Comparison of ENCODE assay signal across 17 cellular contexts in the genomic region with DNA sequence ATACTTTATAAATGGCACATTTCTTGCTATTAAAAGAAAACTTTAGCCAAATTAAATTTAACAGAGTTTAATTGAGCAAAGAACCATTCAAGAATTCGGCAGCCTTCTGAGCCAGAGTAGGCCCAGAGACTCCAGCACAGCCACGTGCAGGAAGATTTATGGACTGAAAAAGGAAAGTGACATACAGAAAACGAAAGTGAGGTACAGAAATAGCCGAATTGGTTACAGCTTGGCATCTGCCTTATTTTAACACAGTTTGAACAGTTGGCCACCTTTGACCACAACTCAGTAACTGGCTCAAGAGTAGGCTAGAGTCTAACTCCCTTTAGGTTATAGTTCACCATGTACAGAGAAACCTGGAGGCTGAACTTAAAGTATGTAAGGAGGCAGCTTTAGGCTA. TPM values are rescaled to one million over a fixed set of nuclear protein-coding genes. Genes with fewer than 3 reads are reported as not detected.
DNase-seq lines count a peak whose midpoint lies in the region; ATAC-seq, FAIRE-seq and TF ChIP-seq lines count a peak whose summit lies in the region.
"Had no signal": no experiment of that assay in that cellular context is flagged by ENCODE, and none has a peak within 500 bp of the region (broad histone marks: within the 10 kb centered on the region; RNA-seq: fewer than 3 reads in every experiment).

No MANE protein-coding gene starts in this region.

- H3K36me3 ChIP-seq in OCI-LY7 (ENCODE audit: insufficient read depth, low read length) (peaks cover 28% of the 10 kb centered on the region), left ventricle myocardium inferior (peaks cover 31% of the 10 kb centered on the region)

- H3K4me1 ChIP-seq in OCI-LY7 (ENCODE audit: insufficient read depth, low read length, poor library complexity, severe bottlenecking) (peaks cover 7% of the 10 kb centered on the region), left ventricle myocardium inferior (no peaks in the 10 kb centered on the region)
- H3K4me1 ChIP-seq: spleen, suprapubic skin had no signal

- peaks cover 59% of the 10 kb centered on the region for H3K36me3 Mint-ChIP-seq in activated T-helper 17 cell treated with anti-CD3 and anti-CD28 coated beads, Interleukin-2, amount 50 U/mL, for 72 hours (ENCODE audit: low read depth)

- no peak overlapping the region for H3K4me3 Mint-ChIP-seq in activated T-helper 17 cell treated with anti-CD3 and anti-CD28 coated beads, Interleukin-2, amount 50 U/mL, for 72 hours
- H3K4me3 Mint-ChIP-seq: activated CD8-positive, alpha-beta memory T cell treated with anti-CD3 and anti-CD28 coated beads, Interleukin-2, amount 10 ng/mL, durations not matched to agents 7 days and 5 days; activated naive CD4-positive, alpha-beta T cell treated with anti-CD3 and anti-CD28 coated beads, Interleukin-2, amount 10 ng/mL, durations not matched to agents 7 days and 5 days had no signal

- H3K9me2 ChIP-seq in OCI-LY7 (ENCODE audit: insufficient read depth, low read length), result no peaks in the 10 kb centered on the region

- H3K4me3 ChIP-seq in OCI-LY7 (ENCODE audit: low read depth, low read length, poor library complexity, severe bottlenecking) (no peak overlapping the region), left ventricle myocardium inferior (no peak overlapping the region)
- H3K4me3 ChIP-seq: spleen, suprapubic skin had no signal

- no peak for TF ChIP-seq CTCF in OCI-LY7 (conservative IDR thresholded peaks at IDR 0.05; ENCODE audit: low read length)
- TF ChIP-seq CTCF in left ventricle myocardium inferior (IDR thresholded peaks at IDR 0.05; ENCODE audit: borderline replicate concordance), result no peak

- H3K9me3 Mint-ChIP-seq in activated T-helper 17 cell treated with anti-CD3 and anti-CD28 coated beads, Interleukin-2, amount 50 U/mL, for 72 hours, result peaks cover 25% of the 10 kb centered on the region

- no peaks in the 10 kb centered on the region for H3K79me2 ChIP-seq in OCI-LY7 (ENCODE audit: insufficient read depth, low read depth, low read length)

- H3K4me1 Mint-ChIP-seq in activated T-helper 17 cell treated with anti-CD3 and anti-CD28 coated beads, Interleukin-2, amount 50 U/mL, for 72 hours, result no peaks in the 10 kb centered on the region
- H3K4me1 Mint-ChIP-seq: activated CD8-positive, alpha-beta memory T cell treated with anti-CD3 and anti-CD28 coated beads, Interleukin-2, amount 10 ng/mL, durations not matched to agents 7 days and 5 days had no signal

- no peak overlapping the region for H3K4me2 ChIP-seq in OCI-LY7 (ENCODE audit: low read length)

- no peaks in the 10 kb centered on the region for H3K27me3 ChIP-seq in left ventricle myocardium inferior (ENCODE audit: low read depth)
- H3K27me3 ChIP-seq: spleen, suprapubic skin had no signal

- peak; percentile 94 for FAIRE-seq in GM19239 (lab: Jason Lieb, UNC)
- FAIRE-seq: bronchial epithelial cell had no signal

- peak; percentile 60 for ATAC-seq in HG03066 (IDR thresholded peaks at IDR 0.05; ENCODE audit: low read depth, unreplicated experiment)
- ATAC-seq in activated T-helper 17 cell treated with anti-CD3 and anti-CD28 coated beads, Interleukin-2, amount 50 U/mL, for 72 hours (replicated peaks), result no peak
- ATAC-seq: activated CD8-positive, alpha-beta memory T cell treated with anti-CD3 and anti-CD28 coated beads, Interleukin-2, amount 10 ng/mL, durations not matched to agents 7 days and 5 days had no signal

- no peak overlapping the region for H3K27ac ChIP-seq in OCI-LY7 (ENCODE audit: low read depth, low read length, poor library complexity, severe bottlenecking)
- no peak overlapping the region for H3K27ac ChIP-seq in left ventricle myocardium inferior (replicated peaks)
- H3K27ac ChIP-seq: spleen, suprapubic skin, VCaP had no signal

- no peak overlapping the region for H2AFZ ChIP-seq in OCI-LY7 (ENCODE audit: low read length)

- DNase-seq in EL, result peak; percentile 20
- no peak for DNase-seq in GM19239 (ENCODE audit: insufficient read length, low spot score)
- peak; percentile 6 for DNase-seq in OCI-LY7 (ENCODE audit: low spot score)
- no peak for DNase-seq in ecto neural progenitor cell (ENCODE audit: low spot score)
- DNase-seq in NCI-H226, result no peak
- DNase-seq in left ventricle myocardium inferior, result no peak
- DNase-seq: ACHN; activated CD8-positive, alpha-beta memory T cell treated with anti-CD3 and anti-CD28 coated beads, Interleukin-2, amount 10 ng/mL, durations not matched to agents 7 days and 5 days; activated naive CD4-positive, alpha-beta T cell treated with anti-CD3 and anti-CD28 coated beads, Interleukin-2, amount 10 ng/mL, durations not matched to agents 7 days and 5 days; effector CD8-positive, alpha-beta T cell; HCEC 1CT; spleen had no signal

- no peaks in the 10 kb centered on the region for H4K20me1 ChIP-seq in OCI-LY7 (ENCODE audit: insufficient read depth, low read length)

- POLR2A ChIA-PET in OCI-LY7 (lab: Charles Lee), result interaction anchor here (0.6 kb wide), 1 partner anchor 92 kb away, joined by 4 read pairs; no protein-coding TSS in a partner anchor

- no TSS peak for BruUV-seq in OCI-LY7 (replicated peaks; lab: Mats Ljungman, UMichigan)

- H3K27ac Mint-ChIP-seq in activated T-helper 17 cell treated with anti-CD3 and anti-CD28 coated beads, Interleukin-2, amount 50 U/mL, for 72 hours, result no peak overlapping the region
- H3K27ac Mint-ChIP-seq: activated CD8-positive, alpha-beta memory T cell treated with anti-CD3 and anti-CD28 coated beads, Interleukin-2, amount 10 ng/mL, durations not matched to agents 7 days and 5 days; activated naive CD4-positive, alpha-beta T cell treated with anti-CD3 and anti-CD28 coated beads, Interleukin-2, amount 10 ng/mL, durations not matched to agents 7 days and 5 days had no signal

- H3K9me3 ChIP-seq in OCI-LY7 (ENCODE audit: low read length), result no peaks in the 10 kb centered on the region; the same call in 1 of the 2 replicates
- peaks cover 7% of the 10 kb centered on the region for H3K9me3 ChIP-seq in left ventricle myocardium inferior (replicated peaks)
- H3K9me3 ChIP-seq: suprapubic skin had no signal

- no peaks in the 10 kb centered on the region for H3K27me3 Mint-ChIP-seq in activated T-helper 17 cell treated with anti-CD3 and anti-CD28 coated beads, Interleukin-2, amount 50 U/mL, for 72 hours
- H3K27me3 Mint-ChIP-seq: activated CD8-positive, alpha-beta memory T cell treated with anti-CD3 and anti-CD28 coated beads, Interleukin-2, amount 10 ng/mL, durations not matched to agents 7 days and 5 days; activated naive CD4-positive, alpha-beta T cell treated with anti-CD3 and anti-CD28 coated beads, Interleukin-2, amount 10 ng/mL, durations not matched to agents 7 days and 5 days had no signal

- CTCF ChIA-PET in OCI-LY7 (lab: Charles Lee; ENCODE audit: unreplicated experiment), result no interaction called here

- intact Hi-C loops in OCI-LY7 (cut with micrococcal nuclease; ENCODE audit: unreplicated experiment) (no loop called here), left ventricle myocardium inferior (cut with micrococcal nuclease) (no loop called here)

RNA-seq across cellular contexts. Expression of gene CFAP44, which starts 17.6 kb away (rescaled TPM):
- total RNA-seq in OCI-LY7 (2014; rRNA removed; shearing (Covaris generic)), result 5.2 and 5.7 TPM in 2 replicates
- total RNA-seq in OCI-LY7 (2022) (5.6 and 7.2 TPM in 2 replicates), left ventricle myocardium inferior (1.5 TPM)
- 10 to 100 TPM in 1 of 2 donors, 1 to 10 TPM in 1; 8.3 to 11.6 TPM for total RNA-seq in activated T-helper 17 cell treated with anti-CD3 and anti-CD28 coated beads, Interleukin-2, amount 50 U/mL, for 72 hours

Comparison
In these comparisons a context has a peak if more than half of its experiments do, and no peak if none do; other contexts are left out.
1. DNase-seq: peak in EL (single experiment) and OCI-LY7 (single experiment); none in GM19239 (single experiment), ecto neural progenitor cell (single experiment), NCI-H226 (single experiment) and left ventricle myocardium inferior (single experiment).